ENCODE assay signal across 16 cellular contexts in the genomic region with DNA sequence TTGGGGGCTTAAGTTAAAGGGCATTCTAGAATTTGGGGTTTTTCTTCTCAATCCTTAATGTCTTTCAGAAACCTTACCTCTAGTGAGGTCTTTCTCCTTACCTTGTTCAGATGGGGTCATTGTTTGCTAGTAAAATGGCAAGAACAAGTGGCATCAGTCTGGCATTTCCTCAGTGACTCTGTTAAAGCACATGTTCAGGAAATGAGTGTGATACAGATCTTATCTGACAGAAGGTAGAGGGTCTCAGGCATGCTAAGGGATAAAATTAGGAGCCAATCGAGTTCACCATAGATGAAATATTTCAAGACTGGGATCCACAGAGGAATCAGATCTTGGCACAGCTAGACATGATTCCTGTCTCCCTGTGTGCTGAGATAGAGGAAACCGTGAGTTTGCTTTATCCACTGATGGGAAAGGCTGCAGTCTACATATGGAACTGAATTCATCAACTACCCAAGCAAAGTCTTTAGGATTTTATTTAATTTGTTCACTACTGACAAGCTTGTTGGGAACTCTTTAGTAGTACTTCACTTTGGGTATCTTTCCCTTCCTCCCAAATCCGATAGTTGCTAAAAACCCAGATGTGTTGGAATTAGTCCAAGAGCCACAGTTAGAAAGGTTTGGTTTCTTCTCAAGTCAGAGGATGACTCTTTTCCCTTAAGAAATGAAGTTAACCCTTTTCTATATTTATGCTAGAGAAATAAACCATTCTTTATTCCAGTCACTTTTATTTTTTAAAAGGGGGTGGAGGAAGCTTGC.
"Had no signal": no experiment of that assay in that cellular context is flagged by ENCODE, and none has a peak within 500 bp of the region (broad histone marks: within the 10 kb centered on the region; RNA-seq: fewer than 3 reads in every experiment).

No MANE protein-coding gene starts in this region.

- H3K4me1 ChIP-seq: testis had no signal

- H3K27me3 ChIP-seq: body of pancreas, right lobe of liver, testis had no signal

- H3K27ac ChIP-seq: body of pancreas, right lobe of liver, SK-N-MC, testis had no signal

- H3K9me3 ChIP-seq: body of pancreas, right lobe of liver, testis had no signal

- ATAC-seq: activated T-helper 17 cell treated with anti-CD3 and anti-CD28 coated beads, Interleukin-2, amount 50 U/mL, for 72 hours; body of pancreas; esophagus mucosa; natural killer cell; right lobe of liver; stimulated activated naive CD8-positive, alpha-beta T cell treated with anti-CD3 and anti-CD28 coated beads, Interleukin-15, amount 100 ng/mL, for 72 hours; WTC11 had no signal

- H3K4me3 ChIP-seq: body of pancreas, lung, right lobe of liver, SK-N-MC, testis had no signal

- DNase-seq: activated CD4-positive, alpha-beta T cell treated with anti-CD3 and anti-CD28 coated beads for 48 hours; activated naive CD4-positive, alpha-beta T cell treated with anti-CD3 and anti-CD28 coated beads, Interleukin-2, amount 10 ng/mL, durations not matched to agents 7 days and 5 days; body of pancreas; cerebellar nuclear complex; hypothalamus; natural killer cell; nucleus accumbens; right lobe of liver; stimulated activated CD4-positive, alpha-beta T cell treated with anti-CD3 and anti-CD28 coated beads, Interleukin-2, amount 100 ng/mL, for 24 hours; stimulated activated naive CD8-positive, alpha-beta T cell treated with anti-CD3 and anti-CD28 coated beads, Interleukin-15, amount 100 ng/mL, for 72 hours; testis had no signal

- H3K36me3 ChIP-seq: right lobe of liver had no signal
